8 cellular contexts compared by ENCODE assay signal in genomic region chr19:38653028-38653571, GRCh38. TPM values are rescaled to one million over a fixed set of nuclear protein-coding genes. Genes with fewer than 3 reads are reported as not detected.
A peak's percentile ranks its signal among the peaks of the same experiment; 100 is the strongest.
DNase-seq lines count a peak whose midpoint lies in the region; ATAC-seq and TF ChIP-seq lines count a peak whose summit lies in the region.

No MANE protein-coding gene starts in this region.

- H3K27ac ChIP-seq in HL-60 (replicated peaks) (peak overlapping the region; percentile 95), cardiac muscle cell (peak overlapping the region; percentile 96), gastrocnemius medialis (peak overlapping the region; percentile 98 to 100 (median 99))

- H3K9me3 ChIP-seq in cardiac muscle cell (ENCODE audit: low read depth) = no peaks in the 10 kb centered on the region
- no peaks in the 10 kb centered on the region for H3K9me3 ChIP-seq in gastrocnemius medialis

- H3K27me3 ChIP-seq in HL-60 (ENCODE audit: insufficient read depth, poor library complexity, severe bottlenecking) (no peaks in the 10 kb centered on the region), cardiac muscle cell (no peaks in the 10 kb centered on the region), gastrocnemius medialis (no peaks in the 10 kb centered on the region)

- peak; percentile 7; the same call in 1 of the 3 replicates for ATAC-seq in SK-N-SH treated with all-trans-retinoic acid at 6 μM for 48 hours
- peak; percentile 19 to 29 for ATAC-seq in gastrocnemius medialis
- no peak for ATAC-seq in HG02642 (IDR thresholded peaks at IDR 0.05; ENCODE audit: poor library complexity, unreplicated experiment)
- ATAC-seq in GM21786 (IDR thresholded peaks at IDR 0.05; ENCODE audit: unreplicated experiment) = no peak

- in situ Hi-C loops in gastrocnemius medialis (cut with MboI; ENCODE audit: low sequenced_read_pairs in 4 of 4) = loop anchor here in 1 of 4 donors (25.0 kb wide), 1 partner anchor 1159 kb away; no protein-coding TSS in a partner anchor

- peaks cover 59% of the 10 kb centered on the region for H3K4me1 ChIP-seq in cardiac muscle cell (ENCODE audit: low read depth)
- H3K4me1 ChIP-seq in gastrocnemius medialis = peaks cover 89 to 92% of the 10 kb centered on the region in 2 donors

- no peaks in the 10 kb centered on the region for H3K36me3 ChIP-seq in cardiac muscle cell
- H3K36me3 ChIP-seq in gastrocnemius medialis = no peaks in the 10 kb centered on the region

- TF ChIP-seq POLR2A in gastrocnemius medialis (IDR thresholded peaks at IDR 0.05) = no peak

- H3K4me3 ChIP-seq in HL-60 (replicated peaks; ENCODE audit: insufficient read depth, low read length) = no peak overlapping the region
- H3K4me3 ChIP-seq in cardiac muscle cell = no peak overlapping the region
- H3K4me3 ChIP-seq in gastrocnemius medialis = peak overlapping the region in 2 of 4 donors; percentile 1 to 8

- DNase-seq in HL-60 (ENCODE audit: low read depth in 1 of 2, low spot score in 1 of 2) = no peak
- DNase-seq in cardiac muscle cell (ENCODE audit: low read depth in 1 of 2, low spot score in 1 of 2) = peak in 1 of 2 donors; percentile 60
- peak in 1 of 2 donors; percentile 65 for DNase-seq in gastrocnemius medialis
- DNase-seq in T1000 (lab: John Stamatoyannopoulos, UW) = no peak
- no peak for DNase-seq in GF-D8 (lab: John Stamatoyannopoulos, UW)

- TF ChIP-seq CTCF in HL-60 (IDR thresholded peaks at IDR 0.05; ENCODE audit: insufficient read depth, low read length) (no peak), cardiac muscle cell (IDR thresholded peaks at IDR 0.05; ENCODE audit: low read depth, low read length) (no peak), gastrocnemius medialis (IDR thresholded peaks at IDR 0.05 in 4 of 5, conservative IDR thresholded peaks at IDR 0.05 in 1 of 5) (no peak)

- intact Hi-C loops in gastrocnemius medialis (cut with DNase I; ENCODE audit: low total_unique reads) = loop anchor here (10.0 kb wide), 1 partner anchor 752 kb away; the partner anchor contains the start of gene ZFP36

TF ChIP-seq in SK-N-SH treated with all-trans-retinoic acid at 6 μM for 48 hours, 23 proteins besides CTCF, POLR2A, EP300 and RAD21:
- TF ChIP-seq TSHZ2 (CRISPR knock-in tag; IDR thresholded peaks at IDR 0.05) (no peak), GLIS3 (CRISPR knock-in tag; IDR thresholded peaks at IDR 0.05) (no peak), BACH2 (CRISPR knock-in tag; IDR thresholded peaks at IDR 0.05; ENCODE audit: borderline replicate concordance) (no peak), RARB (CRISPR knock-in tag; IDR thresholded peaks at IDR 0.05) (no peak), TOX (CRISPR knock-in tag; IDR thresholded peaks at IDR 0.05; ENCODE audit: borderline replicate concordance) (no peak), CSRNP3 (CRISPR knock-in tag; IDR thresholded peaks at IDR 0.05) (no peak), PPARA (CRISPR knock-in tag; IDR thresholded peaks at IDR 0.05; ENCODE audit: borderline replicate concordance) (no peak), OSR1 (CRISPR knock-in tag; IDR thresholded peaks at IDR 0.05) (no peak), ESRRG (CRISPR knock-in tag; IDR thresholded peaks at IDR 0.05) (no peak), CREB5 (CRISPR knock-in tag; IDR thresholded peaks at IDR 0.05; ENCODE audit: low read depth) (no peak), CSDC2 (CRISPR knock-in tag; IDR thresholded peaks at IDR 0.05) (no peak)

RNA-seq across cellular contexts. Expression of gene ACTN4, which starts 5.7 kb away (rescaled TPM):
- total RNA-seq in cardiac muscle cell (391 and 465 TPM in 2 replicates), gastrocnemius medialis (10 to 100 TPM; 32.0 to 85.3 (median 63.9) TPM)
- 70.2 and 77.4 TPM in 2 replicates for polyA plus RNA-seq in cardiac muscle cell

RNA-seq across cellular contexts. Expression of gene EIF3K, which starts 34.1 kb away (rescaled TPM):
- total RNA-seq in cardiac muscle cell = 504 and 711 TPM in 2 replicates
- polyA plus RNA-seq in cardiac muscle cell = 258 and 455 TPM in 2 replicates
- total RNA-seq in gastrocnemius medialis = 100 to 1,000 TPM; 619 to 975 (median 681) TPM

RNA-seq across cellular contexts. Expression of gene MAP4K1, which starts 35.3 kb away (rescaled TPM):
- total RNA-seq in cardiac muscle cell = 2.4 and 3.9 TPM in 2 replicates
- 4.6 and 7.7 TPM in 2 replicates for polyA plus RNA-seq in cardiac muscle cell
- total RNA-seq in gastrocnemius medialis = under 1 TPM in 3 of 4 donors, not detected in 1; 0.31 to 0.97 (median 0.78) TPM

Comparison
In these comparisons a context has a peak if more than half of its experiments do, and no peak if none do; other contexts are left out.
1. ATAC-seq: peak in SK-N-SH treated with all-trans-retinoic acid at 6 μM for 48 hours (single experiment) and gastrocnemius medialis (2 of 2); none in HG02642 (single experiment) and GM21786 (single experiment).
2. Peak in every context shown above with its lines, with median percentiles within 50 percentile points of each other: H3K27ac ChIP-seq.